14 cellular contexts compared by ENCODE assay signal in genomic region chr4:123786955-123787354, GRCh38.
A peak's percentile ranks its signal among the peaks of the same experiment; 100 is the strongest.
DNase-seq lines count a peak whose midpoint lies in the region; ATAC-seq and TF ChIP-seq lines count a peak whose summit lies in the region.
"Had no signal": no experiment of that assay in that cellular context is flagged by ENCODE, and none has a peak within 500 bp of the region (broad histone marks: within the 10 kb centered on the region; RNA-seq: fewer than 3 reads in every experiment).

No MANE protein-coding gene starts in this region.

- no peak overlapping the region for H3K4me3 ChIP-seq in cardiac fibroblast (replicated peaks in 1 of 2; ENCODE audit: low read depth in 2 of 2, low read length in 2 of 2)
- H3K4me3 ChIP-seq in skeletal muscle tissue (ENCODE audit: low read length in 3 of 3): peak overlapping the region in 1 of 3 donors; percentile 49

- peak overlapping the region; percentile 85 for H3K27ac ChIP-seq in skeletal muscle tissue (ENCODE audit: low read depth, low read length)

- H3K36me3 ChIP-seq in skeletal muscle tissue (ENCODE audit: control insufficient read depth in 3 of 3, insufficient read depth in 3 of 3, low read length in 3 of 3): no peaks in the 10 kb centered on the region

- DNase-seq in HCEC 1CT (peak; percentile 59), cardiac fibroblast (ENCODE audit: low read depth in 2 of 2) (peak; percentile 60 to 72), kidney glomerular epithelial cell (lab: John Stamatoyannopoulos, UW) (peak; percentile 5), NCI-H1417 treated with DMSO at 0.1 percent for 48 hours (lab: John Stamatoyannopoulos, UW) (no peak), COLO829 (ENCODE audit: low spot score) (no peak), NCI-H1105 (lab: John Stamatoyannopoulos, UW) (no peak)
- DNase-seq: activated CD4-positive, alpha-beta T cell treated with anti-CD3 and anti-CD28 coated beads, Interleukin-2, amount 10 ng/mL, durations not matched to agents 24 days and 14 days; CD4-positive, alpha-beta T cell; NCI-H2227 treated with DMSO at 0.1 percent for 48 hours; SK-N-SH had no signal

- peak overlapping the region in 2 of 3 donors; percentile 9 to 49 for H3K9ac ChIP-seq in skeletal muscle tissue (ENCODE audit: low read depth in 1 of 3, low read length in 3 of 3)
- H3K9ac ChIP-seq: SK-N-SH had no signal

- no peaks in the 10 kb centered on the region for H3K9me3 ChIP-seq in skeletal muscle tissue (ENCODE audit: control insufficient read depth in 3 of 3, low read length in 3 of 3)
- H3K9me3 ChIP-seq: SK-N-SH had no signal

- no peak for TF ChIP-seq CTCF in cardiac fibroblast (IDR thresholded peaks at IDR 0.05; ENCODE audit: low read depth, low read length)

- ATAC-seq in GM18870 (IDR thresholded peaks at IDR 0.05; ENCODE audit: unreplicated experiment): no peak
- ATAC-seq: activated naive CD4-positive, alpha-beta T cell treated with anti-CD3 and anti-CD28 coated beads, Interleukin-2, amount 50 U/mL, for 72 hours; left colon had no signal

- H3K27me3 ChIP-seq in skeletal muscle tissue (ENCODE audit: control insufficient read depth in 3 of 3, insufficient read depth in 3 of 3, low read length in 3 of 3): no peaks in the 10 kb centered on the region

- H3K4me1 ChIP-seq in skeletal muscle tissue (ENCODE audit: control insufficient read depth in 3 of 3, insufficient read depth in 3 of 3, low read length in 3 of 3): peaks cover 14 to 16% (median 14%) of the 10 kb centered on the region in 3 donors

Comparison
In these comparisons a context has a peak if more than half of its experiments do, and no peak if none do; other contexts are left out.
1. DNase-seq: peak in HCEC 1CT (single experiment), cardiac fibroblast (2 of 2) and kidney glomerular epithelial cell (single experiment); none in NCI-H1417 treated with DMSO at 0.1 percent for 48 hours (single experiment), COLO829 (single experiment) and NCI-H1105 (single experiment).